ENCODE assay signal across 9 cellular contexts in the genomic region with DNA sequence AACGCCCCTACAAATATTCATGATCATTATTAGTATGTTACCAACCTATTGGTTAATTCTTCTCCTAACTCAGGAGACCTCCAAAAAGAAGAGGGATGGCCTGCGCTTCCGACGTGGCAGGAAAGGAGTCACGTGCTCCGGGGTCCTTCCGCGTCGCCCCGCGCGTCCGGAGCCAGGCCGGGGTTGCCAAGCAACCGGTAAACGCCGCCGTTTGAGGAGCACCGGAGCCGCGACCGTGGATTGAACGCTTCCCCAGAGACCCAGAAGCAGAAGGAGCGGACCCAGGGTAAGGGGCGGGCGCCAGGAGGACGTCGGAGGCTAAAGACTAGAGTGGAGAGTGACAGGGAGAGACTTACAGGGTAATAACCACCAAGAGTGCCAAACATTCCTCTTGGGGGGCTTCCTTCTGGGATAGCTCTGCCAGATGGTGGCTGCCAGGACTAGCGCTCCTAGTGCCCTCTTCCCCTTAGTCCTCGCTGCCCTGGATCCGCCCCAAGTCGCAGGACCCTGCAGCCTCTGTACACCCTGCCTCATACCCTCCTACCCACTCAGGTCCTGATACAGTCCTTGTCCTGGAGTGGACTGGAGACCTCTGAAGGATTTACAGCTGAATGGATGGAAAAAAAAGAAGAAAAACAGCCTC.
DNase-seq lines count a peak whose midpoint lies in the region; ATAC-seq lines count a peak whose summit lies in the region.
"Had no signal": no experiment of that assay in that cellular context is flagged by ENCODE, and none has a peak within 500 bp of the region (broad histone marks: within the 10 kb centered on the region; RNA-seq: fewer than 3 reads in every experiment).

A gene with protein sequence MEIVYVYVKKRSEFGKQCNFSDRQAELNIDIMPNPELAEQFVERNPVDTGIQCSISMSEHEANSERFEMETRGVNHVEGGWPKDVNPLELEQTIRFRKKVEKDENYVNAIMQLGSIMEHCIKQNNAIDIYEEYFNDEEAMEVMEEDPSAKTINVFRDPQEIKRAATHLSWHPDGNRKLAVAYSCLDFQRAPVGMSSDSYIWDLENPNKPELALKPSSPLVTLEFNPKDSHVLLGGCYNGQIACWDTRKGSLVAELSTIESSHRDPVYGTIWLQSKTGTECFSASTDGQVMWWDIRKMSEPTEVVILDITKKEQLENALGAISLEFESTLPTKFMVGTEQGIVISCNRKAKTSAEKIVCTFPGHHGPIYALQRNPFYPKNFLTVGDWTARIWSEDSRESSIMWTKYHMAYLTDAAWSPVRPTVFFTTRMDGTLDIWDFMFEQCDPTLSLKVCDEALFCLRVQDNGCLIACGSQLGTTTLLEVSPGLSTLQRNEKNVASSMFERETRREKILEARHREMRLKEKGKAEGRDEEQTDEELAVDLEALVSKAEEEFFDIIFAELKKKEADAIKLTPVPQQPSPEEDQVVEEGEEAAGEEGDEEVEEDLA (plus strand): TSS at position 175 of the 643 bp plus-strand sequence. CDS start 7,584 bp downstream, outside the sequence.

- peak within 1 kb of the TSS; percentile 43 for H3K27ac Mint-ChIP-seq in dendritic cell treated with granulocyte-macrophage colony-stimulating factor and Interleukin-4, amounts not matched to agents 40 ng/mL and 50 ng/mL, for 4 days

- intact Hi-C loops in dendritic cell treated with granulocyte-macrophage colony-stimulating factor and Interleukin-4, amounts not matched to agents 40 ng/mL and 50 ng/mL, for 4 days (cut with micrococcal nuclease), result no loop called here

- H3K4me1 Mint-ChIP-seq in dendritic cell treated with granulocyte-macrophage colony-stimulating factor and Interleukin-4, amounts not matched to agents 40 ng/mL and 50 ng/mL, for 4 days (ENCODE audit: low read depth), result peaks cover 59% of the 10 kb centered on the region

- H3K27me3 Mint-ChIP-seq in dendritic cell treated with granulocyte-macrophage colony-stimulating factor and Interleukin-4, amounts not matched to agents 40 ng/mL and 50 ng/mL, for 4 days, result peaks cover 63% of the 10 kb centered on the region

- ATAC-seq in HG03175 (IDR thresholded peaks at IDR 0.05; ENCODE audit: unreplicated experiment), result no peak

- H3K4me3 Mint-ChIP-seq in dendritic cell treated with granulocyte-macrophage colony-stimulating factor and Interleukin-4, amounts not matched to agents 40 ng/mL and 50 ng/mL, for 4 days, result peak within 1 kb of the TSS; percentile 39

- H3K27ac ChIP-seq in rectal smooth muscle tissue (ENCODE audit: low read depth, low read length), result no peak within 1 kb of the TSS
- H3K27ac ChIP-seq: KMS-11 had no signal

- H3K9ac ChIP-seq in rectal smooth muscle tissue (ENCODE audit: low read length), result no peak within 1 kb of the TSS
- H3K9ac ChIP-seq: KMS-11 had no signal

- H3K4me1 ChIP-seq in rectal smooth muscle tissue (ENCODE audit: control insufficient read depth, insufficient read depth, low read length), result no peaks in the 10 kb centered on the region

- DNase-seq in DMS79 treated with DMSO at 0.1 percent for 48 hours (lab: John Stamatoyannopoulos, UW) (peak; percentile 31), DMS79 (lab: John Stamatoyannopoulos, UW) (no peak), NCI-H748 (lab: John Stamatoyannopoulos, UW; ENCODE audit: unreplicated experiment) (peak; percentile 87), NCI-H446 treated with DMSO at 0.1 percent for 48 hours (lab: John Stamatoyannopoulos, UW) (no peak), NCI-H226 (no peak)

- peak within 1 kb of the TSS; percentile 31 for H3K4me3 ChIP-seq in rectal smooth muscle tissue (ENCODE audit: low read length)

- no peaks in the 10 kb centered on the region for H3K36me3 Mint-ChIP-seq in dendritic cell treated with granulocyte-macrophage colony-stimulating factor and Interleukin-4, amounts not matched to agents 40 ng/mL and 50 ng/mL, for 4 days (ENCODE audit: low read depth)

- H3K36me3 ChIP-seq in rectal smooth muscle tissue (ENCODE audit: control insufficient read depth, insufficient read depth, low read length), result no peaks in the 10 kb centered on the region

- no peaks in the 10 kb centered on the region for H3K9me3 Mint-ChIP-seq in dendritic cell treated with granulocyte-macrophage colony-stimulating factor and Interleukin-4, amounts not matched to agents 40 ng/mL and 50 ng/mL, for 4 days

- peaks cover 5% of the 10 kb centered on the region for H3K27me3 ChIP-seq in rectal smooth muscle tissue (ENCODE audit: control insufficient read depth, insufficient read depth, low read length)

Comparison
In these comparisons a context has a peak if more than half of its experiments do, and no peak if none do; other contexts are left out.
1. DNase-seq: peak in DMS79 treated with DMSO at 0.1 percent for 48 hours (single experiment) and NCI-H748 (single experiment); none in DMS79 (single experiment), NCI-H446 treated with DMSO at 0.1 percent for 48 hours (single experiment) and NCI-H226 (single experiment).